ENCODE assay signal across 7 cellular contexts in the genomic region with DNA sequence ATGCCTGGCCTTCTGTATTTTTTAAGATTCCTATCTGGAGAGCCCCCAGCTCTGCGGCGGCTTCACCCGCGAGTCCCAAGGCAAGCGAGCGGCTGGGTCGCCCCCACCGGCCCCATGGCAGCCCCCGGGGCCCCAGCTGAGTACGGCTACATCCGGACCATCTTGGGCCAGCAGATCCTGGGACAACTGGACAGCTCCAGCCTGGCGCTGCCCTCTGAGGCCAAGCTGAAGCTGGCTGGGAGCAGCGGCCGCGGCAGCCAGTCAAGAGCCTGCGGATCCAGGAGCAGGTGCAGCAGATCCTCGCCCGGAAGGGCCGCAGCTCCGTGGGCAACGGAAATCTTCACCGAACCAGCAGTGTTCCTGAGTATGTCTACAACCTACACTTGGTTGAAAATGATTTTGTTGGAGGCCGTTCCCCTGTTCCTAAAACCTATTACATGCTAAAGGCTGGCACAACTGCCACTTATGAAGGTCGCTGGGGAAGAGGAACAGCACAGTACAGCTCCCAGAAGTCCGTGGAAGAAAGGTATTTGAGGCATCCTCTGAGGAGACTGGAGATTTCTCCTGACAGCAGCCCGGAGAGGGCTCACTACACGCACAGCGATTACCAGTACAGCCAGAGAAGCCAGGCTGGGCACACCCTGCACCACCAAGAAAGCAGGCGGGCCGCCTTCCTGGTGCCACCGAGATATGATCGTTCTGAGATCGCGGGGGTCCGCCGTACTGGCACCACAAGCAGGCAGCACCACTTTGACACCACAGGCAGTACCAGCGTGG. TPM values are rescaled to one million over a fixed set of nuclear protein-coding genes. Genes with fewer than 3 reads are reported as not detected.
DNase-seq lines count a peak whose midpoint lies in the region; ATAC-seq, FAIRE-seq and TF ChIP-seq lines count a peak whose summit lies in the region.
"Not testable (repeated sequence)": the region's sequence is repeated elsewhere in the genome, so short reads cannot be mapped to it uniquely, and the experiment has no call there.
"Had no signal": no experiment of that assay in that cellular context is flagged by ENCODE, and none has a peak within 500 bp of the region (broad histone marks: within the 10 kb centered on the region; RNA-seq: fewer than 3 reads in every experiment).

No MANE protein-coding gene starts in this region.

- ATAC-seq in left ventricle myocardium superior (peak; percentile 25), sciatic nerve (peak; percentile 30)

- intact Hi-C loops in left ventricle myocardium superior (cut with micrococcal nuclease); sciatic nerve (cut with DNase I): not testable (repeated sequence)

- not testable (repeated sequence) for H3K4me3 ChIP-seq in astrocyte (ENCODE audit: insufficient read depth, low read depth, low read length)

- not testable (repeated sequence) for H3K27ac Mint-ChIP-seq in astrocyte (ENCODE audit: unreplicated experiment)

- H3K9me3 ChIP-seq in astrocyte (ENCODE audit: insufficient read depth, low read depth, low read length) = not testable (repeated sequence)

- not testable (repeated sequence) for H3K27me3 Mint-ChIP-seq in astrocyte (ENCODE audit: low read depth, unreplicated experiment)

- peak overlapping the region; percentile 9 for H3K4me3 Mint-ChIP-seq in astrocyte (ENCODE audit: unreplicated experiment)

- H3K79me2 ChIP-seq in astrocyte (ENCODE audit: insufficient read depth, low read length) = not testable (repeated sequence)

- not testable (repeated sequence) for FAIRE-seq in astrocyte (lab: Jason Lieb, UNC)

- not testable (repeated sequence) for H3K9me3 Mint-ChIP-seq in astrocyte (ENCODE audit: unreplicated experiment)

- H3K27ac ChIP-seq in astrocyte (ENCODE audit: low read depth, low read length) = not testable (repeated sequence)

- H3K4me1 Mint-ChIP-seq in astrocyte (ENCODE audit: low read depth, unreplicated experiment) = peaks cover 24% of the 10 kb centered on the region

- H3K36me3 Mint-ChIP-seq in astrocyte (ENCODE audit: low read depth, unreplicated experiment) = not testable (repeated sequence)

- H3K4me2 ChIP-seq in astrocyte (ENCODE audit: low read length) = not testable (repeated sequence)

- not testable (repeated sequence) for H3K36me3 ChIP-seq in astrocyte (ENCODE audit: insufficient read depth, low read length)

- not testable (repeated sequence) for H2AFZ ChIP-seq in astrocyte (ENCODE audit: low read depth, low read length)

- DNase-seq in DMS53 (lab: John Stamatoyannopoulos, UW) (peak; percentile 77), NCI-H510A (lab: John Stamatoyannopoulos, UW) (peak; percentile 15), mesenteric fat pad (ENCODE audit: low spot score) (peak; percentile 78)
- DNase-seq in astrocyte (ENCODE audit: low read depth); left ventricle myocardium superior; sciatic nerve (ENCODE audit: low spot score): not testable (repeated sequence)

- H3K27me3 ChIP-seq in astrocyte (ENCODE audit: insufficient read depth, low read length) = not testable (repeated sequence)

- not testable (repeated sequence) for H3K4me1 ChIP-seq in astrocyte (ENCODE audit: insufficient read depth, low read length)

- TF ChIP-seq CTCF in astrocyte (IDR thresholded peaks at IDR 0.05; ENCODE audit: insufficient read depth, low read depth, low read length) = not testable (repeated sequence)

- not testable (repeated sequence) for H3K9ac ChIP-seq in astrocyte (ENCODE audit: low read length)

- H4K20me1 ChIP-seq in astrocyte (ENCODE audit: insufficient read depth, low read length) = not testable (repeated sequence)

RNA-seq across cellular contexts. Expression of gene VAMP1, which starts 7.3 kb away (rescaled TPM):
- total RNA-seq in astrocyte (21.0 and 23.1 TPM in 2 replicates), left ventricle myocardium superior (3.6 TPM), mesenteric fat pad (5.8 TPM), sciatic nerve (19.9 TPM)

RNA-seq across cellular contexts. Expression of gene MRPL51, which starts 15.3 kb away (rescaled TPM):
- total RNA-seq in astrocyte (192 and 202 TPM in 2 replicates), left ventricle myocardium superior (275 TPM), mesenteric fat pad (116 TPM), sciatic nerve (117 TPM)

RNA-seq across cellular contexts. Expression of gene NCAPD2, which starts 16.1 kb away (rescaled TPM):
- total RNA-seq in astrocyte (18.6 and 21.1 TPM in 2 replicates), left ventricle myocardium superior (13.1 TPM), mesenteric fat pad (12.8 TPM), sciatic nerve (21.3 TPM)

RNA-seq across cellular contexts. Expression of gene TAPBPL, which starts 25.9 kb away (rescaled TPM):
- 0.87 and 1.6 TPM in 2 replicates for total RNA-seq in astrocyte
- total RNA-seq in left ventricle myocardium superior = 13.1 TPM
- 13.0 TPM for total RNA-seq in mesenteric fat pad
- 23.5 TPM for total RNA-seq in sciatic nerve

RNA-seq across cellular contexts. Expression of gene CD27, which starts 33.0 kb away (rescaled TPM):
- total RNA-seq in astrocyte (not detected in 2 replicates), left ventricle myocardium superior (0.20 TPM), mesenteric fat pad (not detected), sciatic nerve (0.58 TPM)
- total RNA-seq: Calu3 had no signal
